Comparison of ENCODE assay signal across 12 cellular contexts in the genomic region with DNA sequence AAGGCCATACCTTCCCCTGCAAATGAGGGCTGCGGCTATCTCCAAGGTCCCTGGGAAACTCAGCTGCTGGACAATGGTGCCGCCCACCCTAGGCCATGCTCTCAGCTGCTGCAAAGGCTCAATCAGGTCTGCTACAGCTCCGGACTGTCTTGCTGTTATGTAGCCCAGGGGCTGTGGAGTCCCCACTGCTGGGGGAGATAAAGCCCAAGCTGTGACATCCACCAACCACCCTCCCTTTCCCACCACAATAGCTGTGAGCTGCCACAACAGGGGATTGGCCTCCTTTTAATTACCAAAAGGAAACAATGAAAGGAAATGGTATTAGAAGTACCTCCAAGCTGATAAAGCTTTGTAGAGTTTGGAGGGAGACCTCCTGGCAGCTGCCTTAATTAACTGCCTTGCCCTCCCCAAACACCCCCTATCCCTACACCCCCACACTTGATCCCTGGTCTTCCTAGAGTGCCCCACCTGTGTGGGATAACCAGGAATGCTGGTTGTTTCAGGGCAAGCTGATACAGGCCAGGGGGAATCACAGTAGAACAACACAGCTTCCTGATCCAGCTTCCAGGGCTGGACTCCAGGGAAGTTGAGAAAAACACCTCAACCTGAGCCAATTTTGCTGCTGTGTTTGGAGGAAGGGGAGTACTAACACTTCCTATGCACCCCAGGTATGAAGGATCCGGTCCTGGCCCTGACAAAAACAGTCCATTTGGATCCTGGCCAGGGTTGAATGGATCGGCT. TPM values are rescaled to one million over a fixed set of nuclear protein-coding genes. Genes with fewer than 3 reads are reported as not detected.
A peak's percentile ranks its signal among the peaks of the same experiment; 100 is the strongest.
DNase-seq lines count a peak whose midpoint lies in the region; ATAC-seq, FAIRE-seq and TF ChIP-seq lines count a peak whose summit lies in the region.
"Had no signal": no experiment of that assay in that cellular context is flagged by ENCODE, and none has a peak within 500 bp of the region (broad histone marks: within the 10 kb centered on the region; RNA-seq: fewer than 3 reads in every experiment).

A gene (minus strand): TSS at position 260 of the 741 bp plus-strand sequence. CDS start 1,474 bp downstream, outside the sequence.

- H3K27me3 Mint-ChIP-seq in CD4-positive, CD25-positive, alpha-beta regulatory T cell, result peaks cover 11% of the 10 kb centered on the region

- no peaks in the 10 kb centered on the region for H3K4me1 Mint-ChIP-seq in CD4-positive, CD25-positive, alpha-beta regulatory T cell

- H3K27ac Mint-ChIP-seq in CD4-positive, CD25-positive, alpha-beta regulatory T cell, result peak within 1 kb of the TSS in 2 of 3 donors; percentile 15 to 49

- H3K4me3 ChIP-seq in CD4-positive, CD25-positive, alpha-beta regulatory T cell (ENCODE audit: low read depth, low read length), result no peak within 1 kb of the TSS
- no peak within 1 kb of the TSS for H3K4me3 ChIP-seq in bronchial epithelial cell (ENCODE audit: low read depth, low read length)
- H3K4me3 ChIP-seq in MG63, result no peak within 1 kb of the TSS

- no peak for FAIRE-seq in bronchial epithelial cell (lab: Jason Lieb, UNC)

- H3K9me3 ChIP-seq in CD4-positive, CD25-positive, alpha-beta regulatory T cell (ENCODE audit: control insufficient read depth in 2 of 2, low read length in 2 of 2), result no peaks in the 10 kb centered on the region
- no peaks in the 10 kb centered on the region for H3K9me3 ChIP-seq in MG63

- DNase-seq in CD4-positive, CD25-positive, alpha-beta regulatory T cell, result no peak
- DNase-seq in bronchial epithelial cell (ENCODE audit: low read depth) (peak; percentile 62), iPS-NIHi7 (ENCODE audit: extremely low spot score) (peak; percentile 35), putamen (ENCODE audit: low spot score) (peak; percentile 7), NOMO-1 treated with dmso at 0.1 percent for 144 hours (lab: John Stamatoyannopoulos, UW; ENCODE audit: unreplicated experiment) (no peak), MG63 (no peak)
- DNase-seq in stimulated activated naive CD4-positive, alpha-beta T cell treated with Interleukin-2 at 50 U/mL for 16 hours (lab: John Stamatoyannopoulos, UW), result no peak
- DNase-seq: activated gamma-delta T cell; H7; NCI-H1417; stimulated activated naive CD8-positive, alpha-beta T cell treated with anti-CD3 and anti-CD28 coated beads, Interleukin-15, Interleukin-2, amounts not matched to agents 100 U/mL and 50 U/mL, for 24 hours had no signal

- no peaks in the 10 kb centered on the region for H3K27me3 ChIP-seq in CD4-positive, CD25-positive, alpha-beta regulatory T cell (ENCODE audit: control insufficient read depth, insufficient read depth, low read length)
- H3K27me3 ChIP-seq in bronchial epithelial cell (ENCODE audit: control insufficient read depth, insufficient read depth, low read length) (no peaks in the 10 kb centered on the region), MG63 (no peaks in the 10 kb centered on the region)

- H3K4me3 Mint-ChIP-seq in CD4-positive, CD25-positive, alpha-beta regulatory T cell, result no peak within 1 kb of the TSS

- H3K36me3 Mint-ChIP-seq in CD4-positive, CD25-positive, alpha-beta regulatory T cell, result no peaks in the 10 kb centered on the region

- H3K4me1 ChIP-seq in CD4-positive, CD25-positive, alpha-beta regulatory T cell (ENCODE audit: control insufficient read depth, insufficient read depth, low read length, poor library complexity, severe bottlenecking), result no peaks in the 10 kb centered on the region

- no peak for TF ChIP-seq CTCF in bronchial epithelial cell (IDR thresholded peaks at IDR 0.05; ENCODE audit: insufficient read depth, low read length, severe bottlenecking)

- no peak for ATAC-seq in CD4-positive, CD25-positive, alpha-beta regulatory T cell (ENCODE audit: low read depth in 2 of 2)
- ATAC-seq in GM19035 (IDR thresholded peaks at IDR 0.05; ENCODE audit: unreplicated experiment), result no peak
- ATAC-seq: stimulated activated naive CD8-positive, alpha-beta T cell treated with anti-CD3 and anti-CD28 coated beads, Interleukin-15, Interleukin-2, amounts not matched to agents 100 U/mL and 50 U/mL, for 24 hours had no signal

- no peaks in the 10 kb centered on the region for H3K9me3 Mint-ChIP-seq in CD4-positive, CD25-positive, alpha-beta regulatory T cell

- H3K27ac ChIP-seq in CD4-positive, CD25-positive, alpha-beta regulatory T cell (ENCODE audit: insufficient read depth, low read length, poor library complexity, severe bottlenecking), result no peak within 1 kb of the TSS

- H3K36me3 ChIP-seq in CD4-positive, CD25-positive, alpha-beta regulatory T cell (ENCODE audit: control insufficient read depth, insufficient read depth, low read length), result no peaks in the 10 kb centered on the region
- no peaks in the 10 kb centered on the region for H3K36me3 ChIP-seq in bronchial epithelial cell (ENCODE audit: control insufficient read depth, insufficient read depth, low read length)
- H3K36me3 ChIP-seq in MG63, result no peaks in the 10 kb centered on the region

RNA-seq across cellular contexts. Expression of the gene that starts here (rescaled TPM):
- 1.3 TPM for total RNA-seq in CD4-positive, CD25-positive, alpha-beta regulatory T cell
- not detected for polyA plus RNA-seq in CD4-positive, CD25-positive, alpha-beta regulatory T cell
- total RNA-seq in bronchial epithelial cell, result 0.26 and 0.51 TPM in 2 replicates
- 0.03 and 0.12 TPM in 2 replicates for total RNA-seq in MG63 (2014; rRNA removed; shearing (Covaris generic); ENCODE audit: low replicate concordance)

Comparison
In these comparisons a context has a peak if more than half of its experiments do, and no peak if none do; other contexts are left out.
1. Peak in DNase-seq in bronchial epithelial cell; RNA of the gene not detected or under 1 TPM.
2. DNase-seq: peak in iPS-NIHi7 (single experiment) and putamen (single experiment); none in CD4-positive, CD25-positive, alpha-beta regulatory T cell (0 of 3), NOMO-1 treated with dmso at 0.1 percent for 144 hours (single experiment), MG63 (single experiment) and stimulated activated naive CD4-positive, alpha-beta T cell treated with Interleukin-2 at 50 U/mL for 16 hours (single experiment).